Comparison of ENCODE assay signal across 12 cellular contexts in genomic region chr2:148726228-148726627, GRCh38.
DNase-seq lines count a peak whose midpoint lies in the region; ATAC-seq, FAIRE-seq and TF ChIP-seq lines count a peak whose summit lies in the region.
"Had no signal": no experiment of that assay in that cellular context is flagged by ENCODE, and none has a peak within 500 bp of the region (broad histone marks: within the 10 kb centered on the region; RNA-seq: fewer than 3 reads in every experiment).

No MANE protein-coding gene starts in this region.

- no peaks in the 10 kb centered on the region for H4K20me1 ChIP-seq in GM12878 (ENCODE audit: control insufficient read depth, insufficient read depth)

- no TSS peak for BruUV-seq in GM12878 (replicated peaks; lab: Mats Ljungman, UMichigan)

- no peak for TF ChIP-seq RAD21 in GM12878 (IDR thresholded peaks at IDR 0.05; ENCODE audit: insufficient read depth, low read depth, low read length)

- CTCF ChIA-PET in GM12878 (lab: Yijun Ruan, JAX): no interaction called here

- intact Hi-C loops in GM12878 (cut with micrococcal nuclease; ENCODE audit: unreplicated experiment) (no loop called here), upper lobe of right lung (cut with DNase I) (no loop called here), thyroid gland (cut with DNase I) (no loop called here)

- H3K27me3 ChIP-seq in GM12878 (replicated peaks in 1 of 2; ENCODE audit: control insufficient read depth in 2 of 2, insufficient read depth in 2 of 2, low read length in 1 of 2) (no peaks in the 10 kb centered on the region), upper lobe of right lung (no peaks in the 10 kb centered on the region), thyroid gland (no peaks in the 10 kb centered on the region)

- no peak overlapping the region for H3K9ac ChIP-seq in GM12878 (ENCODE audit: control insufficient read depth, insufficient read depth, low read length)

- POLR2A ChIA-PET in GM12878 (lab: Charles Lee): no interaction called here

- no peak overlapping the region for H2AFZ ChIP-seq in GM12878 (ENCODE audit: control insufficient read depth, low read depth, low read length)

- H3K4me3 ChIP-seq in GM12878 (no peak overlapping the region; the same call in 1 of the 2 replicates), upper lobe of right lung (no peak overlapping the region), thyroid gland (replicated peaks in 1 of 3) (no peak overlapping the region)

- H3K36me3 ChIP-seq in GM12878 (ENCODE audit: control insufficient read depth in 2 of 2, insufficient read depth in 2 of 2, low read length in 1 of 2) (no peaks in the 10 kb centered on the region; a peak in 1 of 4 replicates), upper lobe of right lung (no peaks in the 10 kb centered on the region), thyroid gland (no peaks in the 10 kb centered on the region)

- H3K9me3 ChIP-seq in GM12878 (replicated peaks; ENCODE audit: control insufficient read depth, insufficient read depth, low read length): peaks cover 3% of the 10 kb centered on the region
- no peaks in the 10 kb centered on the region for H3K9me3 ChIP-seq in upper lobe of right lung
- no peaks in the 10 kb centered on the region for H3K9me3 ChIP-seq in thyroid gland

- in situ Hi-C loops in GM12878 (cut with MboI): no loop called here

- DNase-seq in GM12878 (ENCODE audit: low read depth, low spot score) (peak; percentile 52), upper lobe of right lung (no peak), thyroid gland (no peak), SKM-1 (lab: John Stamatoyannopoulos, UW; ENCODE audit: unreplicated experiment) (no peak)
- DNase-seq: CD4-positive, alpha-beta memory T cell; NCI-H446 treated with DMSO at 0.1 percent for 48 hours; right cardiac atrium had no signal

- H3K4me1 ChIP-seq in GM12878 (ENCODE audit: control insufficient read depth, insufficient read depth, low read length) (peaks cover 10% of the 10 kb centered on the region), upper lobe of right lung (peaks cover 8% of the 10 kb centered on the region), thyroid gland (peaks cover 7 to 19% of the 10 kb centered on the region in 2 donors)

- peak; percentile 64 for ATAC-seq in GM18867 (IDR thresholded peaks at IDR 0.05; ENCODE audit: unreplicated experiment)
- peak; percentile 67 for ATAC-seq in GM21390 (IDR thresholded peaks at IDR 0.05; ENCODE audit: unreplicated experiment)
- ATAC-seq in HG03066 (IDR thresholded peaks at IDR 0.05; ENCODE audit: low read depth, unreplicated experiment): peak; percentile 72
- peak; percentile 81 for ATAC-seq in GM12878
- no peak for ATAC-seq in upper lobe of right lung
- ATAC-seq: HCT116, right cardiac atrium, Right ventricle myocardium inferior had no signal

- H3K79me2 ChIP-seq in GM12878 (ENCODE audit: control insufficient read depth, insufficient read depth, low read length): peaks cover 20% of the 10 kb centered on the region

- SMC1A ChIA-PET in GM12878 (lab: Charles Lee; ENCODE audit: uncharacterized antibody, unreplicated experiment): no interaction called here

- TF ChIP-seq EP300 in GM12878 (IDR thresholded peaks at IDR 0.05; ENCODE audit: borderline replicate concordance in 1 of 2, control insufficient read depth in 1 of 2, low read depth in 2 of 2, low read length in 2 of 2): no peak

- TF ChIP-seq CTCF in GM12878 (IDR thresholded peaks at IDR 0.05 in 2 of 3, conservative IDR thresholded peaks at IDR 0.05 in 1 of 3; ENCODE audit: control insufficient read depth in 2 of 3, extremely low read depth in 1 of 3, insufficient read depth in 1 of 3, low read depth in 3 of 3, low read length in 3 of 3) (no peak), upper lobe of right lung (IDR thresholded peaks at IDR 0.05) (no peak), thyroid gland (IDR thresholded peaks at IDR 0.05) (no peak)

- H3K4me2 ChIP-seq in GM12878 (ENCODE audit: control insufficient read depth, insufficient read depth): peak overlapping the region; percentile 41

- no peak for TF ChIP-seq POLR2A in GM12878 (IDR thresholded peaks at IDR 0.05; ENCODE audit: low read depth, low read length)
- TF ChIP-seq POLR2A in thyroid gland (IDR thresholded peaks at IDR 0.05): no peak

- RAD21 ChIA-PET in GM12878 (lab: Charles Lee; ENCODE audit: unreplicated experiment): no interaction called here

- 58% methylated on average over 3 of the region's 3 CpGs for WGBS in GM12878 (ENCODE audit: insufficient coverage, insufficient replicate concordance, low lambda C conversion rate, missing lambda C conversion rate)
- WGBS in thyroid gland, 2 donors: 88 to 96% methylated on average over 3 of the region's 3 CpGs

- peak; percentile 84 for FAIRE-seq in GM12878 (lab: Jason Lieb, UNC)

- H3K27ac ChIP-seq in GM12878 (ENCODE audit: control insufficient read depth, insufficient read depth) (no peak overlapping the region), upper lobe of right lung (no peak overlapping the region), thyroid gland (no peak overlapping the region)

TF ChIP-seq in GM12878, 131 proteins besides CTCF, POLR2A, EP300 and RAD21:
- TF ChIP-seq RCOR1 (conservative IDR thresholded peaks at IDR 0.05; ENCODE audit: low read depth, low read length): no peak
- no peak for TF ChIP-seq ZZZ3 (IDR thresholded peaks at IDR 0.05; ENCODE audit: control insufficient read depth, insufficient read length, low read depth)
- no peak for TF ChIP-seq CBX3 (IDR thresholded peaks at IDR 0.05; ENCODE audit: borderline replicate concordance, low read depth)
- TF ChIP-seq RUNX3 (IDR thresholded peaks at IDR 0.05; ENCODE audit: low read length): peak; percentile 32
